ENCODE assay signal across 1 cellular context in the genomic region with DNA sequence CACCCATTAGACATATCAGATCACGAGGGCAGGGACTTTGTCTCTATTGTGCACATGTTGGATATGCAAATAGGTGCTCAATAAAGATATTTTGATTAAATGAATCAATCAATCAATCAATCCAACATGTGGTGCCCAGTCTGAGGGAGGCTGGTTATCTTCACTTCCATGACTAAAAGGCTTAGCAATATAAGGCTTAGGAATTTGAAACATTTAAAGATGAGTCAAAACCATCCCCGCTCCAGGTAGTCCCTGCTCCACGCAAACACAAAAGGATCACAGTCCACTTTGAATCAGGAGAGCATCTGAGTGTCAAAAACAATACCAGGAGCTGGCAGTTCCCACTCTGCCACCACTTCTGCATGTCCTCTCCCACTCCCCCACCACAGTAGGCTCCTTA.
A peak's percentile ranks its signal among the peaks of the same experiment; 100 is the strongest.
TF ChIP-seq lines count a peak whose summit lies in the region.

No MANE protein-coding gene starts in this region.

TF ChIP-seq in HepG2, 621 proteins besides CTCF, POLR2A, EP300 and RAD21 (continued from another document and continues in another):
- TF ChIP-seq, protein P1, sequence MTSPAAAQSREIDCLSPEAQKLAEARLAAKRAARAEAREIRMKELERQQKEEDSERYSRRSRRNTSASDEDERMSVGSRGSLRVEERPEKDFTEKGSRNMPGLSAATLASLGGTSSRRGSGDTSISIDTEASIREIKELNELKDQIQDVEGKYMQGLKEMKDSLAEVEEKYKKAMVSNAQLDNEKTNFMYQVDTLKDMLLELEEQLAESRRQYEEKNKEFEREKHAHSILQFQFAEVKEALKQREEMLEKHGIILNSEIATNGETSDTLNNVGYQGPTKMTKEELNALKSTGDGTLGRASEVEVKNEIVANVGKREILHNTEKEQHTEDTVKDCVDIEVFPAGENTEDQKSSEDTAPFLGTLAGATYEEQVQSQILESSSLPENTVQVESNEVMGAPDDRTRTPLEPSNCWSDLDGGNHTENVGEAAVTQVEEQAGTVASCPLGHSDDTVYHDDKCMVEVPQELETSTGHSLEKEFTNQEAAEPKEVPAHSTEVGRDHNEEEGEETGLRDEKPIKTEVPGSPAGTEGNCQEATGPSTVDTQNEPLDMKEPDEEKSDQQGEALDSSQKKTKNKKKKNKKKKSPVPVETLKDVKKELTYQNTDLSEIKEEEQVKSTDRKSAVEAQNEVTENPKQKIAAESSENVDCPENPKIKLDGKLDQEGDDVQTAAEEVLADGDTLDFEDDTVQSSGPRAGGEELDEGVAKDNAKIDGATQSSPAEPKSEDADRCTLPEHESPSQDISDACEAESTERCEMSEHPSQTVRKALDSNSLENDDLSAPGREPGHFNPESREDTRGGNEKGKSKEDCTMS (CRISPR knock-in tag; conservative IDR thresholded peaks at IDR 0.05): no peak
- TF ChIP-seq SP5 (CRISPR knock-in tag; IDR thresholded peaks at IDR 0.05; ENCODE audit: borderline replicate concordance, low read depth) (no peak), REL (CRISPR knock-in tag; conservative IDR thresholded peaks at IDR 0.05) (no peak), ZNF616 (CRISPR knock-in tag; IDR thresholded peaks at IDR 0.05; ENCODE audit: low read depth) (no peak), TOE1 (CRISPR knock-in tag; IDR thresholded peaks at IDR 0.05) (no peak), DNMT1 (CRISPR knock-in tag; IDR thresholded peaks at IDR 0.05) (no peak), POLR2G (IDR thresholded peaks at IDR 0.05; ENCODE audit: low read depth, low read length) (no peak), CCAR2 (optimal IDR thresholded peaks at IDR 0.05; ENCODE audit: low read depth, low read length) (no peak), RELA (CRISPR knock-in tag; IDR thresholded peaks at IDR 0.05) (no peak), CENPT (CRISPR knock-in tag; IDR thresholded peaks at IDR 0.05; ENCODE audit: low read depth) (no peak), RARA (CRISPR knock-in tag; IDR thresholded peaks at IDR 0.05) (no peak), TFAP4 (IDR thresholded peaks at IDR 0.05; ENCODE audit: borderline replicate concordance, low read depth) (peak; percentile 23; the same call in 1 of the 2 replicates), BRD4 (CRISPR knock-in tag; IDR thresholded peaks at IDR 0.05) (no peak), HOMEZ (CRISPR knock-in tag; IDR thresholded peaks at IDR 0.05; ENCODE audit: low read depth) (no peak), ZNF614 (CRISPR knock-in tag; IDR thresholded peaks at IDR 0.05; ENCODE audit: borderline replicate concordance) (no peak), SAP130 (CRISPR knock-in tag; IDR thresholded peaks at IDR 0.05; ENCODE audit: low read depth) (peak; percentile 15; the same call in 1 of the 2 replicates), HNF4A (CRISPR knock-in tag; IDR thresholded peaks at IDR 0.05) (peak; percentile 65), ZNF138 (CRISPR knock-in tag; IDR thresholded peaks at IDR 0.05; ENCODE audit: low read depth) (no peak), MATR3 (CRISPR knock-in tag; IDR thresholded peaks at IDR 0.05) (no peak), THAP11 (CRISPR knock-in tag; IDR thresholded peaks at IDR 0.05) (no peak), PRPF4 (IDR thresholded peaks at IDR 0.05; ENCODE audit: low read depth, low read length, poor library complexity, severe bottlenecking) (no peak), ZNF781 (CRISPR knock-in tag; IDR thresholded peaks at IDR 0.05; ENCODE audit: borderline replicate concordance, not compliant biosample characterization) (no peak), U2AF1 (optimal IDR thresholded peaks at IDR 0.05; ENCODE audit: low read depth, low read length) (no peak), KDM3A (CRISPR knock-in tag; IDR thresholded peaks at IDR 0.05; ENCODE audit: low read depth) (no peak), ZNF331 (CRISPR knock-in tag; IDR thresholded peaks at IDR 0.05) (no peak), NFKBIZ (CRISPR knock-in tag; IDR thresholded peaks at IDR 0.05) (no peak), HMGA1 (CRISPR knock-in tag; conservative IDR thresholded peaks at IDR 0.05) (no peak), EHMT2 (IDR thresholded peaks at IDR 0.05; ENCODE audit: borderline replicate concordance, low read depth, low read length) (peak; percentile 72; the same call in 1 of the 2 replicates), ZKSCAN8 (CRISPR knock-in tag; IDR thresholded peaks at IDR 0.05; ENCODE audit: borderline replicate concordance) (no peak), PCBP1 (IDR thresholded peaks at IDR 0.05; ENCODE audit: borderline replicate concordance, low read depth, low read length) (no peak), GTF2F1 (IDR thresholded peaks at IDR 0.05; ENCODE audit: low read length) (no peak), MBD4 (IDR thresholded peaks at IDR 0.05; ENCODE audit: borderline replicate concordance, low read length) (no peak), ERF (CRISPR knock-in tag; IDR thresholded peaks at IDR 0.05) (no peak), TMF1 (CRISPR knock-in tag; IDR thresholded peaks at IDR 0.05; ENCODE audit: low read depth) (no peak), MXI1 (IDR thresholded peaks at IDR 0.05; ENCODE audit: borderline replicate concordance, low read depth, low read length) (no peak), KDM5A (IDR thresholded peaks at IDR 0.05; ENCODE audit: borderline replicate concordance, low read length) (no peak), GABPA (IDR thresholded peaks at IDR 0.05; ENCODE audit: low read depth, low read length) (no peak), GABPA (CRISPR knock-in tag; IDR thresholded peaks at IDR 0.05; ENCODE audit: low read depth) (no peak), DR1 (CRISPR knock-in tag; IDR thresholded peaks at IDR 0.05) (no peak), MTF1 (CRISPR knock-in tag; IDR thresholded peaks at IDR 0.05) (no peak), ZSCAN22 (CRISPR knock-in tag; IDR thresholded peaks at IDR 0.05) (peak; percentile 94), ZNF644 (CRISPR knock-in tag; IDR thresholded peaks at IDR 0.05; ENCODE audit: low read depth) (peak; percentile 25; the same call in 1 of the 2 replicates), KDM5B (CRISPR knock-in tag; IDR thresholded peaks at IDR 0.05; ENCODE audit: borderline replicate concordance) (no peak), ARID5B (CRISPR knock-in tag; IDR thresholded peaks at IDR 0.05) (peak; percentile 49; the same call in 1 of the 2 replicates), POGK (CRISPR knock-in tag; conservative IDR thresholded peaks at IDR 0.05) (no peak), ZNF343 (CRISPR knock-in tag; IDR thresholded peaks at IDR 0.05) (no peak), NFIB (CRISPR knock-in tag; IDR thresholded peaks at IDR 0.05; ENCODE audit: borderline replicate concordance) (no peak), JUND (CRISPR knock-in tag; IDR thresholded peaks at IDR 0.05) (no peak), TEAD3 (CRISPR knock-in tag; optimal IDR thresholded peaks at IDR 0.05; ENCODE audit: borderline replicate concordance) (peak; percentile 80)
- TF ChIP-seq, protein P2, sequence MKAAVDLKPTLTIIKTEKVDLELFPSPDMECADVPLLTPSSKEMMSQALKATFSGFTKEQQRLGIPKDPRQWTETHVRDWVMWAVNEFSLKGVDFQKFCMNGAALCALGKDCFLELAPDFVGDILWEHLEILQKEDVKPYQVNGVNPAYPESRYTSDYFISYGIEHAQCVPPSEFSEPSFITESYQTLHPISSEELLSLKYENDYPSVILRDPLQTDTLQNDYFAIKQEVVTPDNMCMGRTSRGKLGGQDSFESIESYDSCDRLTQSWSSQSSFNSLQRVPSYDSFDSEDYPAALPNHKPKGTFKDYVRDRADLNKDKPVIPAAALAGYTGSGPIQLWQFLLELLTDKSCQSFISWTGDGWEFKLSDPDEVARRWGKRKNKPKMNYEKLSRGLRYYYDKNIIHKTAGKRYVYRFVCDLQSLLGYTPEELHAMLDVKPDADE (CRISPR knock-in tag; IDR thresholded peaks at IDR 0.05): no peak
- TF ChIP-seq, protein P3, sequence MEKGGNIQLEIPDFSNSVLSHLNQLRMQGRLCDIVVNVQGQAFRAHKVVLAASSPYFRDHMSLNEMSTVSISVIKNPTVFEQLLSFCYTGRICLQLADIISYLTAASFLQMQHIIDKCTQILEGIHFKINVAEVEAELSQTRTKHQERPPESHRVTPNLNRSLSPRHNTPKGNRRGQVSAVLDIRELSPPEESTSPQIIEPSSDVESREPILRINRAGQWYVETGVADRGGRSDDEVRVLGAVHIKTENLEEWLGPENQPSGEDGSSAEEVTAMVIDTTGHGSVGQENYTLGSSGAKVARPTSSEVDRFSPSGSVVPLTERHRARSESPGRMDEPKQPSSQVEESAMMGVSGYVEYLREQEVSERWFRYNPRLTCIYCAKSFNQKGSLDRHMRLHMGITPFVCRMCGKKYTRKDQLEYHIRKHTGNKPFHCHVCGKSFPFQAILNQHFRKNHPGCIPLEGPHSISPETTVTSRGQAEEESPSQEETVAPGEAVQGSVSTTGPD (CRISPR knock-in tag; IDR thresholded peaks at IDR 0.05): no peak
- TF ChIP-seq, protein P4, sequence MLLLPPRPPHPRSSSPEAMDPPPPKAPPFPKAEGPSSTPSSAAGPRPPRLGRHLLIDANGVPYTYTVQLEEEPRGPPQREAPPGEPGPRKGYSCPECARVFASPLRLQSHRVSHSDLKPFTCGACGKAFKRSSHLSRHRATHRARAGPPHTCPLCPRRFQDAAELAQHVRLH (CRISPR knock-in tag; IDR thresholded peaks at IDR 0.05; ENCODE audit: borderline replicate concordance, low read depth): no peak
- TF ChIP-seq, protein P5, sequence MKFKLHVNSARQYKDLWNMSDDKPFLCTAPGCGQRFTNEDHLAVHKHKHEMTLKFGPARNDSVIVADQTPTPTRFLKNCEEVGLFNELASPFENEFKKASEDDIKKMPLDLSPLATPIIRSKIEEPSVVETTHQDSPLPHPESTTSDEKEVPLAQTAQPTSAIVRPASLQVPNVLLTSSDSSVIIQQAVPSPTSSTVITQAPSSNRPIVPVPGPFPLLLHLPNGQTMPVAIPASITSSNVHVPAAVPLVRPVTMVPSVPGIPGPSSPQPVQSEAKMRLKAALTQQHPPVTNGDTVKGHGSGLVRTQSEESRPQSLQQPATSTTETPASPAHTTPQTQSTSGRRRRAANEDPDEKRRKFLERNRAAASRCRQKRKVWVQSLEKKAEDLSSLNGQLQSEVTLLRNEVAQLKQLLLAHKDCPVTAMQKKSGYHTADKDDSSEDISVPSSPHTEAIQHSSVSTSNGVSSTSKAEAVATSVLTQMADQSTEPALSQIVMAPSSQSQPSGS (CRISPR knock-in tag; IDR thresholded peaks at IDR 0.05): no peak
